In genomic region chr5:51398875-51399635, GRCh38 we compare ENCODE assay signal across 17 cellular contexts. TPM values are rescaled to one million over a fixed set of nuclear protein-coding genes. Genes with fewer than 3 reads are reported as not detected.
DNase-seq lines count a peak whose midpoint lies in the region; ATAC-seq, FAIRE-seq and TF ChIP-seq lines count a peak whose summit lies in the region.
"Had no signal": no experiment of that assay in that cellular context is flagged by ENCODE, and none has a peak within 500 bp of the region (broad histone marks: within the 10 kb centered on the region; RNA-seq: fewer than 3 reads in every experiment).

No MANE protein-coding gene starts in this region.

- H3K27me3 ChIP-seq in iPS DF 6.9 (ENCODE audit: control insufficient read depth, insufficient read depth, low read length) = peaks cover 51% of the 10 kb centered on the region
- peaks cover 0 to 25% (median 0%) of the 10 kb centered on the region in 4 donors for H3K27me3 ChIP-seq in pancreas

- H3K9me3 ChIP-seq in iPS DF 6.9 (ENCODE audit: control insufficient read depth, insufficient read depth, low read length) (no peaks in the 10 kb centered on the region), pancreas (no peaks in the 10 kb centered on the region)
- H3K9me3 ChIP-seq: left lung, tibial nerve had no signal

- FAIRE-seq in pancreas (lab: Jason Lieb, UNC) = no peak
- FAIRE-seq: GM12892 had no signal

- intact Hi-C loops in pancreas (cut with DNase I) = no loop called here

- TF ChIP-seq CTCF in pancreas (IDR thresholded peaks at IDR 0.05) = no peak

- H3K4me3 ChIP-seq in iPS DF 6.9 (ENCODE audit: low read length) = peak overlapping the region; percentile 38
- H3K4me3 ChIP-seq in pancreas = no peak overlapping the region
- H3K4me3 ChIP-seq: left lung, tibial nerve had no signal

- ATAC-seq in pancreas (peak in 3 of 4 donors; percentile 11 to 73 (median 59)), HG03159 (IDR thresholded peaks at IDR 0.05; ENCODE audit: unreplicated experiment) (no peak)
- ATAC-seq: left lung, Panc1 had no signal

- WGBS in iPS DF 6.9 (ENCODE audit: insufficient coverage, insufficient read length) = no CpG with 5 or more reads among the region's 57 CpGs
- 3 to 4% methylated on average over 57 of the region's 57 CpGs for WGBS in pancreas, 2 donors

- H3K4me1 ChIP-seq in iPS DF 6.9 (ENCODE audit: control insufficient read depth, insufficient read depth, low read length) (peaks cover 8% of the 10 kb centered on the region), pancreas (no peaks in the 10 kb centered on the region)
- H3K4me1 ChIP-seq: left lung had no signal

- DNase-seq in ELF-1 (ENCODE audit: low read depth, low spot score) (peak; percentile 77), NCI-H2227 treated with DMSO at 0.1 percent for 48 hours (lab: John Stamatoyannopoulos, UW) (peak; percentile 18), iPS DF 6.9 (ENCODE audit: low read depth, low spot score) (no peak), pancreas (peak in 1 of 6 donors; percentile 47), activated gamma-delta T cell (lab: John Stamatoyannopoulos, UW) (no peak), NCI-H2107 (lab: John Stamatoyannopoulos, UW) (no peak), DMS 273 (lab: John Stamatoyannopoulos, UW; ENCODE audit: unreplicated experiment) (no peak)
- DNase-seq: activated naive CD4-positive, alpha-beta T cell treated with anti-CD3 and anti-CD28 coated beads for 36 hours; DMS79; erythroblast; NCI-H1105 treated with DMSO at 0.1 percent for 48 hours had no signal

- H3K36me3 ChIP-seq in iPS DF 6.9 (ENCODE audit: control insufficient read depth, insufficient read depth, low read length) (no peaks in the 10 kb centered on the region), pancreas (no peaks in the 10 kb centered on the region)
- H3K36me3 ChIP-seq: left lung, tibial nerve had no signal

- H3K27ac ChIP-seq in iPS DF 6.9 (ENCODE audit: low read length) = no peak overlapping the region
- no peak overlapping the region for H3K27ac ChIP-seq in pancreas
- H3K27ac ChIP-seq: left lung, tibial nerve had no signal

RNA-seq across cellular contexts. Expression of gene ISL1, which starts 15.8 kb away (rescaled TPM):
- total RNA-seq in pancreas = 1 to 10 TPM in 4 of 6 donors, under 1 TPM in 2; 0.93 to 6.8 (median 2.0) TPM
- 10 to 100 TPM in 1 of 2 donors, 1 to 10 TPM in 1; 3.5 to 30.5 TPM for polyA plus RNA-seq in pancreas
- total RNA-seq: activated naive CD4-positive, alpha-beta T cell treated with anti-CD3 and anti-CD28 coated beads for 36 hours; left lung; NCI-H460; tibial nerve had no signal

Comparison
In these comparisons a context has a peak if more than half of its experiments do, and no peak if none do; other contexts are left out.
1. DNase-seq: peak in ELF-1 (single experiment) and NCI-H2227 treated with DMSO at 0.1 percent for 48 hours (single experiment); none in iPS DF 6.9 (single experiment), activated gamma-delta T cell (single experiment), NCI-H2107 (single experiment) and DMS 273 (single experiment).